26 cellular contexts compared by ENCODE assay signal in genomic region chr1:23278717-23279116, GRCh38.
DNase-seq lines count a peak whose midpoint lies in the region; ATAC-seq and TF ChIP-seq lines count a peak whose summit lies in the region.
"Had no signal": no experiment of that assay in that cellular context is flagged by ENCODE, and none has a peak within 500 bp of the region (broad histone marks: within the 10 kb centered on the region; RNA-seq: fewer than 3 reads in every experiment).

No MANE protein-coding gene starts in this region.

- peak overlapping the region; percentile 52 for H3K27ac ChIP-seq in RWPE2 (ENCODE audit: poor library complexity, severe bottlenecking)
- no peak overlapping the region for H3K27ac ChIP-seq in aorta (ENCODE audit: low read depth in 1 of 2, low read length in 2 of 2)
- H3K27ac ChIP-seq: 22Rv1, prostate gland, thyroid gland had no signal

- H3K27me3 ChIP-seq in RWPE2 (ENCODE audit: insufficient read depth, poor library complexity, severe bottlenecking), result no peaks in the 10 kb centered on the region
- H3K27me3 ChIP-seq in aorta (ENCODE audit: control insufficient read depth in 1 of 2, insufficient read depth in 2 of 2, low read length in 1 of 2), result peaks cover 0 to 2% of the 10 kb centered on the region in 2 donors
- H3K27me3 ChIP-seq: thyroid gland had no signal

- 56 to 60% methylated on average over 2 of the region's 2 CpGs for WGBS in aorta, 2 donors

- no peak for TF ChIP-seq CTCF in RWPE2 (IDR thresholded peaks at IDR 0.05; ENCODE audit: poor library complexity, severe bottlenecking)
- no peak for TF ChIP-seq CTCF in mucosa of descending colon (IDR thresholded peaks at IDR 0.05)

- H3K4me1 ChIP-seq in RWPE2 (ENCODE audit: insufficient read depth, poor library complexity, severe bottlenecking), result peaks cover 42% of the 10 kb centered on the region
- peaks cover 1% of the 10 kb centered on the region for H3K4me1 ChIP-seq in mucosa of descending colon (ENCODE audit: low read depth)
- no peaks in the 10 kb centered on the region for H3K4me1 ChIP-seq in aorta (ENCODE audit: control insufficient read depth in 1 of 2, insufficient read depth in 2 of 2, low read length in 2 of 2)

- ATAC-seq in RWPE2 (ENCODE audit: low read depth), result peak; percentile 47
- ATAC-seq in mucosa of descending colon, result peak; percentile 55
- ATAC-seq in aorta (ENCODE audit: low FRiP score), result no peak
- ATAC-seq in GM18519 (IDR thresholded peaks at IDR 0.05; ENCODE audit: low FRiP score, unreplicated experiment), result no peak
- no peak for ATAC-seq in GM19035 (IDR thresholded peaks at IDR 0.05; ENCODE audit: unreplicated experiment)
- ATAC-seq: activated CD4-positive, alpha-beta T cell treated with anti-CD3 and anti-CD28 coated beads for 36 hours; stimulated activated naive CD8-positive, alpha-beta T cell treated with anti-CD3 and anti-CD28 coated beads, Interleukin-15, amount 100 ng/mL, for 72 hours; T-helper 17 cell had no signal

- intact Hi-C loops in mucosa of descending colon (cut with DNase I, micrococcal nuclease) (no loop called here), aorta (cut with DNase I) (no loop called here)

- H3K36me3 ChIP-seq in RWPE2 (ENCODE audit: low read depth), result peaks cover 42% of the 10 kb centered on the region
- H3K36me3 ChIP-seq in mucosa of descending colon (ENCODE audit: low read depth), result no peaks in the 10 kb centered on the region
- peaks cover 4 to 5% of the 10 kb centered on the region in 2 donors for H3K36me3 ChIP-seq in aorta (ENCODE audit: control insufficient read depth in 1 of 2, insufficient read depth in 2 of 2, low read length in 1 of 2)
- H3K36me3 ChIP-seq: prostate gland had no signal

- H3K9me3 ChIP-seq in RWPE2 (ENCODE audit: severe bottlenecking) (no peaks in the 10 kb centered on the region), mucosa of descending colon (no peaks in the 10 kb centered on the region), aorta (ENCODE audit: control insufficient read depth, low read length) (no peaks in the 10 kb centered on the region)
- H3K9me3 ChIP-seq: prostate gland, SK-N-SH, thyroid gland had no signal

- peak; percentile 2 for DNase-seq in DMS153 (lab: John Stamatoyannopoulos, UW)
- DNase-seq in DMS153 treated with DMSO at 0.1 percent for 48 hours (lab: John Stamatoyannopoulos, UW; ENCODE audit: unreplicated experiment), result no peak
- peak; percentile 8 for DNase-seq in NCI-H1436 treated with DMSO at 0.1 percent for 48 hours (lab: John Stamatoyannopoulos, UW)
- DNase-seq in RWPE2 (ENCODE audit: low spot score), result no peak
- no peak for DNase-seq in mucosa of descending colon
- no peak for DNase-seq in aorta
- DNase-seq: activated CD4-positive, alpha-beta T cell treated with anti-CD3 and anti-CD28 coated beads for 36 hours; activated CD8-positive, alpha-beta memory T cell treated with anti-CD3 and anti-CD28 coated beads for 24 hours; activated naive CD4-positive, alpha-beta T cell treated with Interleukin-2 at 50 U/mL for 16 hours; activated T-cell treated with anti-CD3 and anti-CD28 coated beads, Interleukin-2, amount 50 U/mL, for 24 hours; anterior cingulate cortex; CD4-positive, alpha-beta memory T cell; central memory CD4-positive, alpha-beta T cell; dermis blood vessel endothelial cell; kidney glomerular epithelial cell; NCI-H2029; NCI-H510A; RPMI8226; SK-N-SH; stimulated activated naive CD8-positive, alpha-beta T cell treated with anti-CD3 and anti-CD28 coated beads, Interleukin-15, amount 100 ng/mL, for 72 hours; T-helper 17 cell; thyroid gland had no signal

- H3K4me3 ChIP-seq in RWPE2 (ENCODE audit: severe bottlenecking) (no peak overlapping the region), mucosa of descending colon (no peak overlapping the region), aorta (ENCODE audit: low read length in 2 of 2) (no peak overlapping the region)
- H3K4me3 ChIP-seq: prostate gland, thyroid gland had no signal

Comparison
In these comparisons a context has a peak if more than half of its experiments do, and no peak if none do; other contexts are left out.
1. DNase-seq: peak in DMS153 (single experiment) and NCI-H1436 treated with DMSO at 0.1 percent for 48 hours (single experiment); none in DMS153 treated with DMSO at 0.1 percent for 48 hours (single experiment), RWPE2 (single experiment), mucosa of descending colon (0 of 3) and aorta (0 of 2).
2. ATAC-seq: peak in RWPE2 (single experiment) and mucosa of descending colon (single experiment); none in aorta (single experiment), GM18519 (single experiment) and GM19035 (single experiment).